Comparison of ENCODE assay signal across 8 cellular contexts in the genomic region with DNA sequence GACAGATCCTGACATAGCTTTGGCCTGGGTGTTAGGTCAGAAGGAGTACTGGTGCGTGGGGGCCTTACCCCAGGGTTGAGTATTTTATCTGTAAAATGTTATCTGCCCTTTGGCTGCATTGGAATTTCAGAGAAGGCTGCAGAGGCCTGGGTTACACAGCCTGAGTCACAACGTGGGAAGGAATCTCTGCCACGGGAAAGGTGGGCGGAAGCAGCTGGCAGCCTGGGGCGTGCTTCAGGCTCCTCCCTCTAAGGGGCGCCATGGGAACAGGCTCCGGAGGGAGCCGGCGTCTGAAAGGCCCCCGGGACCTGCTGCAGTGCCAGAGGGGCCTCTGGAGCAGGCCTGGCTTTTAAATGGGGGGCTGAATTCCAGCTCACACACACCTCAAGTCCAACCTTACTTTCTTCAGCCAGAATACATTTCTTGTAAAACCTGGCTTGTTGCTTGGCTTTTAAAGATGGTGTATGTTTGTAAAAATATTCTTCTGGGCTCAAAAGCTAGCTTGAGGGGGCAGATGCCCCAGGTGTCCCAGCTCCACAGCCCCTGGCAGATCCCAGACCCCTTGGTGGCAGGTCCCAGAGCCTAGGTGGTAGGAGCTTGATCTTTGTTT.
DNase-seq lines count a peak whose midpoint lies in the region; ATAC-seq, FAIRE-seq and TF ChIP-seq lines count a peak whose summit lies in the region.

No MANE protein-coding gene starts in this region.

- CTCF ChIA-PET in GM10248 (lab: Yijun Ruan, JAX): interaction anchor here (1.4 to 4.8 kb wide), 8 partner anchors 8 to 308 kb away, joined by 4 to 43 read pairs (median 10); no protein-coding TSS in a partner anchor

- no peak for FAIRE-seq in GM12892 (lab: Jason Lieb, UNC)

- no peaks in the 10 kb centered on the region for H4K20me1 ChIP-seq in osteoblast (ENCODE audit: insufficient read depth, low read length)

- ATAC-seq in GM18498 (IDR thresholded peaks at IDR 0.05; ENCODE audit: unreplicated experiment): no peak

- POLR2A ChIA-PET in GM10248 (lab: Yijun Ruan, JAX): no interaction called here

- H3K79me2 ChIP-seq in osteoblast (ENCODE audit: insufficient read depth, low read length): no peaks in the 10 kb centered on the region

- H2AFZ ChIP-seq in osteoblast (ENCODE audit: low read length): peak overlapping the region; percentile 5

- DNase-seq in GM10248 (ENCODE audit: extremely low spot score): no peak
- DNase-seq in RPMI7951 (ENCODE audit: low read depth): peak; percentile 75
- peak; percentile 24 for DNase-seq in epithelial cell of prostate (ENCODE audit: low read depth, low spot score)
- peak; percentile 99 for DNase-seq in osteoblast (ENCODE audit: insufficient read length, low spot score, missing footprints)
- DNase-seq in midbrain (lab: John Stamatoyannopoulos, UW): no peak
- no peak for DNase-seq in GM12892 (ENCODE audit: insufficient read length)

- peak overlapping the region; percentile 63 for H3K4me2 ChIP-seq in osteoblast (ENCODE audit: insufficient read depth, low read length)

- H3K4me1 ChIP-seq in osteoblast (ENCODE audit: insufficient read depth, low read length): peaks cover 26% of the 10 kb centered on the region

- peak overlapping the region; percentile 20 for H3K4me3 ChIP-seq in osteoblast (ENCODE audit: insufficient read depth, low read length)

- TF ChIP-seq CTCF in 22Rv1 (IDR thresholded peaks at IDR 0.05): peak; percentile 35
- peak; percentile 50 for TF ChIP-seq CTCF in GM10248 (IDR thresholded peaks at IDR 0.05; ENCODE audit: control extremely low read depth, extremely low read depth, low read depth, missing control alignments)
- peak; percentile 39 for TF ChIP-seq CTCF in osteoblast (IDR thresholded peaks at IDR 0.05; ENCODE audit: extremely low read depth, low read depth, low read length)

- no peak overlapping the region for H3K27ac ChIP-seq in 22Rv1
- no peak overlapping the region for H3K27ac ChIP-seq in epithelial cell of prostate
- H3K27ac ChIP-seq in osteoblast (ENCODE audit: low read depth, low read length): peak overlapping the region; percentile 82

- no peaks in the 10 kb centered on the region for H3K27me3 ChIP-seq in osteoblast (ENCODE audit: insufficient read depth, low read length)

- TF ChIP-seq POLR2A in GM12892 (IDR thresholded peaks at IDR 0.05; ENCODE audit: low read depth, low read length): no peak

- no peaks in the 10 kb centered on the region for H3K36me3 ChIP-seq in osteoblast (ENCODE audit: insufficient read depth, low read length)

- H3K9me3 ChIP-seq in osteoblast (ENCODE audit: low read depth, low read length): no peaks in the 10 kb centered on the region

Comparison
In these comparisons a context has a peak if more than half of its experiments do, and no peak if none do; other contexts are left out.
1. DNase-seq: peak in RPMI7951 (single experiment), epithelial cell of prostate (single experiment) and osteoblast (single experiment); none in GM10248 (single experiment), midbrain (single experiment) and GM12892 (single experiment).
2. Peak in every context shown above with its lines, with median percentiles within 50 percentile points of each other: CTCF ChIP-seq.